Comparison of ENCODE assay signal across 23 cellular contexts in genomic region chr19:6246174-6247006, GRCh38. TPM values are rescaled to one million over a fixed set of nuclear protein-coding genes. Genes with fewer than 3 reads are reported as not detected.
DNase-seq lines count a peak whose midpoint lies in the region; ATAC-seq and TF ChIP-seq lines count a peak whose summit lies in the region.
"Had no signal": no experiment of that assay in that cellular context is flagged by ENCODE, and none has a peak within 500 bp of the region (broad histone marks: within the 10 kb centered on the region; RNA-seq: fewer than 3 reads in every experiment).

No MANE protein-coding gene starts in this region.

- H3K4me3 ChIP-seq in GM12865 (ENCODE audit: low read depth, low read length) (no peak overlapping the region), spleen (no peak overlapping the region)
- H3K4me3 ChIP-seq: GM23248, Peyer's patch had no signal

- peak; percentile 44 for ATAC-seq in Right ventricle myocardium superior (ENCODE audit: poor library complexity)
- no peak for ATAC-seq in left cardiac atrium
- no peak for ATAC-seq in central memory CD8-positive, alpha-beta T cell (replicated peaks; ENCODE audit: extremely low read depth, poor library complexity, severe bottlenecking)
- no peak for ATAC-seq in HG03571 (IDR thresholded peaks at IDR 0.05; ENCODE audit: unreplicated experiment)
- no peak for ATAC-seq in HG03108 (IDR thresholded peaks at IDR 0.05; ENCODE audit: unreplicated experiment)
- no peak for ATAC-seq in HG03432 (IDR thresholded peaks at IDR 0.05; ENCODE audit: unreplicated experiment)
- ATAC-seq: HCT116, SK-N-SH treated with all-trans-retinoic acid at 6 μM for 48 hours had no signal

- 87 to 94% (median 91%) methylated on average over 20 of the region's 20 CpGs for WGBS in spleen, 5 donors

- no peaks in the 10 kb centered on the region for H3K36me3 Mint-ChIP-seq in central memory CD8-positive, alpha-beta T cell (ENCODE audit: insufficient read depth)

- no peak overlapping the region for H3K4me3 Mint-ChIP-seq in central memory CD8-positive, alpha-beta T cell
- H3K4me3 Mint-ChIP-seq: B cell; CD8-positive, alpha-beta memory T cell had no signal

- intact Hi-C loops in Right ventricle myocardium superior (cut with DNase I): no loop called here
- intact Hi-C loops in left cardiac atrium (cut with DNase I): no loop called here
- intact Hi-C loops in spleen (cut with DNase I; ENCODE audit: low total_unique reads): no loop called here

- no peaks in the 10 kb centered on the region for H3K27me3 ChIP-seq in spleen (replicated peaks in 1 of 7)
- H3K27me3 ChIP-seq: Peyer's patch had no signal

- H3K27me3 Mint-ChIP-seq in central memory CD8-positive, alpha-beta T cell: no peaks in the 10 kb centered on the region
- H3K27me3 Mint-ChIP-seq: B cell had no signal

- TF ChIP-seq CTCF in GM12865 (IDR thresholded peaks at IDR 0.05; ENCODE audit: insufficient read depth, low read depth, low read length, missing control alignments): no peak
- no peak for TF ChIP-seq CTCF in spleen (IDR thresholded peaks at IDR 0.05 in 8 of 11, conservative IDR thresholded peaks at IDR 0.05 in 3 of 11)

- H3K4me1 ChIP-seq in spleen: peaks cover 23 to 92% (median 54%) of the 10 kb centered on the region in 6 donors

- TF ChIP-seq POLR2A in spleen (IDR thresholded peaks at IDR 0.05): no peak

- peak overlapping the region in 1 of 8 donors; percentile 7 for H3K27ac ChIP-seq in spleen
- H3K27ac ChIP-seq: GM23248, KMS-11, Peyer's patch had no signal

- H3K9me3 ChIP-seq in spleen: no peaks in the 10 kb centered on the region
- H3K9me3 ChIP-seq: Peyer's patch had no signal

- DNase-seq in Right ventricle myocardium superior (peak; percentile 24), left cardiac atrium (no peak), GM12865 (ENCODE audit: low read depth) (peak; percentile 23), spleen (peak; percentile 30)
- no peak for DNase-seq in central memory CD8-positive, alpha-beta T cell (ENCODE audit: low spot score in 2 of 2)
- DNase-seq: CD8-positive, alpha-beta memory T cell; DND-41; GM23248; MV-4-11; NCI-H187; NCI-H2107; NCI-H510A; NCI-H748 treated with DMSO at 0.1 percent for 48 hours; NK-92 treated with Interleukin-12 subunit alpha and Interleukin-12 subunit beta, amount 100 ng/mL, for 24 hours; Peyer's patch; SIG-M5 had no signal

- H3K4me1 Mint-ChIP-seq in central memory CD8-positive, alpha-beta T cell: peaks cover 59% of the 10 kb centered on the region

- H3K36me3 ChIP-seq in spleen: peaks cover 0 to 15% (median 0%) of the 10 kb centered on the region in 6 donors

- no peaks in the 10 kb centered on the region for H3K9me3 Mint-ChIP-seq in central memory CD8-positive, alpha-beta T cell
- H3K9me3 Mint-ChIP-seq: CD8-positive, alpha-beta memory T cell had no signal

- H3K27ac Mint-ChIP-seq in central memory CD8-positive, alpha-beta T cell (ENCODE audit: low read depth): peak overlapping the region; percentile 74
- H3K27ac Mint-ChIP-seq: B cell had no signal

RNA-seq across cellular contexts. Expression of gene MLLT1, which starts 33.4 kb away (rescaled TPM):
- total RNA-seq in Right ventricle myocardium superior (37.2 TPM), left cardiac atrium (10 to 100 TPM; 40.1 to 51.4 TPM), spleen (10 to 100 TPM; 18.9 to 57.2 (median 41.3) TPM)
- polyA plus RNA-seq in spleen: 10 to 100 TPM; 10.1 to 20.6 (median 15.0) TPM

Comparison
In these comparisons a context has a peak if more than half of its experiments do, and no peak if none do; other contexts are left out.
1. DNase-seq: peak in Right ventricle myocardium superior (single experiment), GM12865 (single experiment) and spleen (single experiment); none in left cardiac atrium (single experiment) and central memory CD8-positive, alpha-beta T cell (0 of 2).